8 cellular contexts compared by ENCODE assay signal in the genomic region with DNA sequence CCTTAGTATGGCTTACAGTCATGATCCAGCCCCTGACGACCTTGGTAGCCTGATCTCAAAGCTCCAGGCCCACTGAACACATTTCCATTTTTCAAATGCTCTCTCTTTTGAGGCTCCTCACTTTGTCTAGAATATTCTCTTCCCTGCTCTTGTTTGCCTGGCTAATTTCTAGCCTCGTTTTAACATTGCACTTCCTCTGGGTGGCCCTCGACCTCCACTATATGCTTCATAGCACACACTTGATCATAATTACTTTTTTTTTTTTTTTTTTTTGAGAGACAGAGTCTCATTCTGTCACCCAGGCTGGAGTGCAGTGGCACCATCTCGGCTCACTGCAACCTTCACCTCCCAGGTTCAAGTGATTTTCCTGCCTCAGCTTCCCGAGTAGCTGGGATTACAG.
DNase-seq lines count a peak whose midpoint lies in the region; ATAC-seq, FAIRE-seq and TF ChIP-seq lines count a peak whose summit lies in the region.
"Not testable (repeated sequence)": the region's sequence is repeated elsewhere in the genome, so short reads cannot be mapped to it uniquely, and the experiment has no call there.

No MANE protein-coding gene starts in this region.

- FAIRE-seq in HepG2 (lab: Jason Lieb, UNC) = not testable (repeated sequence)

- peak; percentile 16 for TF ChIP-seq CTCF in AG09309 (IDR thresholded peaks at IDR 0.05; ENCODE audit: control insufficient read depth, insufficient read depth, low read depth, low read length, missing control alignments)
- peak; percentile 47 for TF ChIP-seq CTCF in GM12864 (IDR thresholded peaks at IDR 0.05; ENCODE audit: low read depth, low read length, missing control alignments)
- TF ChIP-seq CTCF in PC-3 (conservative IDR thresholded peaks at IDR 0.05; ENCODE audit: low read depth, low read length) = 0 out of 2 replicates have a peak, but pooled peaks have one; percentile 27
- TF ChIP-seq CTCF in WERI-Rb-1 (IDR thresholded peaks at IDR 0.05; ENCODE audit: low read depth, low read length) = 0 out of 2 replicates have a peak, but pooled peaks have one; percentile 10
- peak; percentile 55 for TF ChIP-seq CTCF in epithelial cell of proximal tubule (conservative IDR thresholded peaks at IDR 0.05; ENCODE audit: low read depth, low read length)
- peak; percentile 47 for TF ChIP-seq CTCF in HepG2 (CRISPR knock-in tag; IDR thresholded peaks at IDR 0.05)

- TF ChIP-seq POLR2A in HepG2 (IDR thresholded peaks at IDR 0.05; ENCODE audit: insufficient read depth in 1 of 2, low read depth in 2 of 2, low read length in 2 of 2) = not testable (repeated sequence)

- POLR2A ChIA-PET in HEK293T (lab: Yijun Ruan, JAX); PC-3 (lab: Charles Lee; ENCODE audit: unreplicated experiment); HepG2 (lab: Yijun Ruan, JAX): not testable (repeated sequence)

- not testable (repeated sequence) for H2AFZ ChIP-seq in PC-3 (ENCODE audit: low read length); HepG2 (ENCODE audit: low read length)

- not testable (repeated sequence) for H3K4me2 ChIP-seq in PC-3 (ENCODE audit: low read length); HepG2 (ENCODE audit: low read depth, low read length)

- CTCF ChIA-PET in HEK293T (lab: Yijun Ruan, JAX); HepG2 (lab: Yijun Ruan, JAX; ENCODE audit: low intra/inter-chr PET ratio, low total read pairs): not testable (repeated sequence)
- CTCF ChIA-PET in PC-3 (lab: Charles Lee) = interaction anchor here (0.6 to 0.7 kb wide), 2 partner anchors 39 to 63 kb away, joined by 3 read pairs; no protein-coding TSS in a partner anchor

- H3K9ac ChIP-seq in PC-3 (ENCODE audit: low read length); HepG2 (ENCODE audit: insufficient read depth, low read depth, low read length): not testable (repeated sequence)

- not testable (repeated sequence) for H3K27me3 ChIP-seq in PC-3 (ENCODE audit: low read length); WERI-Rb-1 (ENCODE audit: insufficient read depth, low read depth, severe bottlenecking); HepG2 (ENCODE audit: control insufficient read depth in 1 of 2, insufficient read depth in 2 of 2, low read length in 2 of 2)

- intact Hi-C loops in PC-3 (cut with micrococcal nuclease) = loop anchor here (1.0 kb wide), 1 partner anchor 124 kb away; no protein-coding TSS in a partner anchor
- intact Hi-C loops in HepG2 (cut with micrococcal nuclease; ENCODE audit: unreplicated experiment) = loop anchor here (5.0 kb wide), 1 partner anchor 124 kb away; no protein-coding TSS in a partner anchor

- H3K79me2 ChIP-seq in PC-3 (ENCODE audit: low read length); HepG2 (ENCODE audit: insufficient read depth, low read length): not testable (repeated sequence)

- not testable (repeated sequence) for H4K20me1 ChIP-seq in PC-3 (ENCODE audit: low read length); HepG2 (ENCODE audit: insufficient read depth, low read length)

- H3F3A ChIP-seq in PC-3 (ENCODE audit: low read length, unreplicated experiment) = not testable (repeated sequence)

- H3K9me3 ChIP-seq in PC-3 (ENCODE audit: low read length); WERI-Rb-1 (ENCODE audit: severe bottlenecking); HepG2 (ENCODE audit: low read length): not testable (repeated sequence)

- not testable (repeated sequence) for TF ChIP-seq EP300 in HepG2 (IDR thresholded peaks at IDR 0.05; ENCODE audit: low read depth in 2 of 2, low read length in 2 of 2); HepG2 (CRISPR knock-in tag; IDR thresholded peaks at IDR 0.05; ENCODE audit: borderline replicate concordance)

- in situ Hi-C loops in HepG2 (cut with HindIII; ENCODE audit: extremely low pct_ligation_motif_present, low pct_unique_long_range_greater_than_20kb) = loop anchor here (10.0 kb wide), 1 partner anchor 121 kb away; no protein-coding TSS in a partner anchor

- not testable (repeated sequence) for H3K4me3 ChIP-seq in AG09309 (ENCODE audit: control insufficient read depth, low read depth, low read length); GM12864 (ENCODE audit: low read depth, low read length); PC-3 (ENCODE audit: low read length); WERI-Rb-1 (ENCODE audit: low read depth, low read length); epithelial cell of proximal tubule (ENCODE audit: low read depth, low read length); HepG2 (replicated peaks in 1 of 3; ENCODE audit: insufficient read depth in 1 of 3, low read depth in 2 of 3, low read length in 3 of 3)

- 6% methylated on average over 5 of the region's 5 CpGs for WGBS in HepG2 (ENCODE audit: low lambda C conversion rate)

- TF ChIP-seq RAD21 in HepG2 (CRISPR knock-in tag; IDR thresholded peaks at IDR 0.05) = not testable (repeated sequence)

- not testable (repeated sequence) for DNase-seq in AG09309 (ENCODE audit: low read depth); epithelial cell of proximal tubule (ENCODE audit: low read depth)
- peak; percentile 27 for DNase-seq in GM12864 (ENCODE audit: low read depth)
- DNase-seq in HEK293T (ENCODE audit: extremely low spot score) = peak; percentile 25
- DNase-seq in NCI-H1092 treated with DMSO at 0.1 percent for 48 hours (lab: John Stamatoyannopoulos, UW) = peak; percentile 15
- peak; percentile 36 for DNase-seq in PC-3
- DNase-seq in WERI-Rb-1 = peak; percentile 46
- peak; percentile 18 for DNase-seq in HepG2 (ENCODE audit: low spot score)

- not testable (repeated sequence) for H3K9me2 ChIP-seq in PC-3 (replicated peaks; ENCODE audit: low read length)

- peak; percentile 67 for ATAC-seq in PC-3
- peak; percentile 61 for ATAC-seq in HepG2

- not testable (repeated sequence) for H3K36me3 ChIP-seq in PC-3 (ENCODE audit: low read depth, low read length); WERI-Rb-1; HepG2 (replicated peaks in 1 of 2; ENCODE audit: control insufficient read depth in 1 of 2, insufficient read depth in 2 of 2, low read length in 2 of 2)

- H3K4me1 ChIP-seq in PC-3 (ENCODE audit: insufficient read depth, low read length); HepG2 (ENCODE audit: insufficient read depth, low read length): not testable (repeated sequence)

- H3K27ac ChIP-seq in PC-3 (ENCODE audit: low read length); WERI-Rb-1; HepG2 (ENCODE audit: extremely low read length, insufficient read depth, low read length): not testable (repeated sequence)

- not testable (repeated sequence) for BruUV-seq in PC-3 (replicated peaks; lab: Mats Ljungman, UMichigan); HepG2 (replicated peaks; lab: Mats Ljungman, UMichigan)

TF ChIP-seq in HEK293T, 16 proteins besides CTCF, POLR2A, EP300 and RAD21:
- TF ChIP-seq ZNF384 (IDR thresholded peaks at IDR 0.05) = peak; percentile 94

TF ChIP-seq in HepG2, 621 proteins besides CTCF, POLR2A, EP300 and RAD21:
- TF ChIP-seq, protein P1, sequence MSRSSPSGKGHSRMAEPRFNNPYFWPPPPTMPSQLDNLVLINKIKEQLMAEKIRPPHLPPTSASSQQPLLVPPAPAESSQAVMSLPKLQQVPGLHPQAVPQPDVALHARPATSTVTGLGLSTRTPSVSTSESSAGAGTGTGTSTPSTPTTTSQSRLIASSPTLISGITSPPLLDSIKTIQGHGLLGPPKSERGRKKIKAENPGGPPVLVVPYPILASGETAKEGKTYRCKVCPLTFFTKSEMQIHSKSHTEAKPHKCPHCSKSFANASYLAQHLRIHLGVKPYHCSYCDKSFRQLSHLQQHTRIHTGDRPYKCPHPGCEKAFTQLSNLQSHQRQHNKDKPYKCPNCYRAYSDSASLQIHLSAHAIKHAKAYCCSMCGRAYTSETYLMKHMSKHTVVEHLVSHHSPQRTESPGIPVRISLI (CRISPR knock-in tag; IDR thresholded peaks at IDR 0.05; ENCODE audit: borderline replicate concordance) = peak; percentile 63; the same call in 1 of the 2 replicates
- peak; percentile 68 for TF ChIP-seq STAG1 (CRISPR knock-in tag; IDR thresholded peaks at IDR 0.05)
